ENCODE assay signal across 1 cellular context in the genomic region with DNA sequence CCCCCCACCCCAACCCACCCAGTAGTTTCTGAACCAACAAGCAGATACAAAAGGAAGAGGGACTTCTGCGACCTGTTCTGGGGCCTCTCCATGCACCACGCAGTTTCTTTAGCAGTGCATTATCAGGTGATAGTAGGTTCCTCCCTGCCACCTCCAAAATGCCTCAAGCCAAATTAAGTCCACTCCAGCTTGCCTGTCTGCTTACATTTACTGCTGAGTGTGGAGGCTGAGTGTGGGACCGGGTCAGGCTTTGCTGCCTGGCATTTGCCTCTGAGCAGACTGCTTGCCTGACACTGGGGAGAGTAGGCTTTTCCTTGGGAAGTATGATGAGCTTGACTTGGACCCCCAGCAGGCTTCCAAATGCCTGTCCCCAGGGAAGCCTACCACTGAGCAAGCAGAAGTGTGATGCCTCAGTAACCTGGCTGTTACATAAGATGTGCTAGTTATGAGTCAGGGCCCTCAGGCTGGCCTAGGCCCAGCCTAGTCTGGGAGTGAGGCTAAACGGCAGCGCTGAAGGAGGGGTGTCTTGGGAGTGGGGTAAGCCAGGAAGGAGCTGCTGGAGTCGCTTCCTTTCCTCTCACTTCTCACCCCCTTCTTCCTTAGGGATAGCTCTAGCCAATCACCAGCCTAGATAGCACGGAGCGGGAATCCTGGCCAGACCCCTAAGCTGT.
TF ChIP-seq lines count a peak whose summit lies in the region.

No MANE protein-coding gene starts in this region.

TF ChIP-seq in HepG2, 621 proteins besides CTCF, POLR2A, EP300 and RAD21:
- TF ChIP-seq, protein P1, sequence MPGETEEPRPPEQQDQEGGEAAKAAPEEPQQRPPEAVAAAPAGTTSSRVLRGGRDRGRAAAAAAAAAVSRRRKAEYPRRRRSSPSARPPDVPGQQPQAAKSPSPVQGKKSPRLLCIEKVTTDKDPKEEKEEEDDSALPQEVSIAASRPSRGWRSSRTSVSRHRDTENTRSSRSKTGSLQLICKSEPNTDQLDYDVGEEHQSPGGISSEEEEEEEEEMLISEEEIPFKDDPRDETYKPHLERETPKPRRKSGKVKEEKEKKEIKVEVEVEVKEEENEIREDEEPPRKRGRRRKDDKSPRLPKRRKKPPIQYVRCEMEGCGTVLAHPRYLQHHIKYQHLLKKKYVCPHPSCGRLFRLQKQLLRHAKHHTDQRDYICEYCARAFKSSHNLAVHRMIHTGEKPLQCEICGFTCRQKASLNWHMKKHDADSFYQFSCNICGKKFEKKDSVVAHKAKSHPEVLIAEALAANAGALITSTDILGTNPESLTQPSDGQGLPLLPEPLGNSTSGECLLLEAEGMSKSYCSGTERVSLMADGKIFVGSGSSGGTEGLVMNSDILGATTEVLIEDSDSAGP (CRISPR knock-in tag; IDR thresholded peaks at IDR 0.05; ENCODE audit: borderline replicate concordance), result no peak
- TF ChIP-seq, protein P2, sequence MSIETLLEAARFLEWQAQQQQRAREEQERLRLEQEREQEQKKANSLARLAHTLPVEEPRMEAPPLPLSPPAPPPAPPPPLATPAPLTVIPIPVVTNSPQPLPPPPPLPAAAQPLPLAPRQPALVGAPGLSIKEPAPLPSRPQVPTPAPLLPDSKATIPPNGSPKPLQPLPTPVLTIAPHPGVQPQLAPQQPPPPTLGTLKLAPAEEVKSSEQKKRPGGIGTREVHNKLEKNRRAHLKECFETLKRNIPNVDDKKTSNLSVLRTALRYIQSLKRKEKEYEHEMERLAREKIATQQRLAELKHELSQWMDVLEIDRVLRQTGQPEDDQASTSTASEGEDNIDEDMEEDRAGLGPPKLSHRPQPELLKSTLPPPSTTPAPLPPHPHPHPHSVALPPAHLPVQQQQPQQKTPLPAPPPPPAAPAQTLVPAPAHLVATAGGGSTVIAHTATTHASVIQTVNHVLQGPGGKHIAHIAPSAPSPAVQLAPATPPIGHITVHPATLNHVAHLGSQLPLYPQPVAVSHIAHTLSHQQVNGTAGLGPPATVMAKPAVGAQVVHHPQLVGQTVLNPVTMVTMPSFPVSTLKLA (IDR thresholded peaks at IDR 0.05), result no peak
- TF ChIP-seq HBP1 (CRISPR knock-in tag; IDR thresholded peaks at IDR 0.05; ENCODE audit: low read depth), result no peak
- TF ChIP-seq CHD4 (IDR thresholded peaks at IDR 0.05; ENCODE audit: borderline replicate concordance, low read length), result no peak
- no peak for TF ChIP-seq ZNF563 (CRISPR knock-in tag; IDR thresholded peaks at IDR 0.05)
- TF ChIP-seq, protein P3, sequence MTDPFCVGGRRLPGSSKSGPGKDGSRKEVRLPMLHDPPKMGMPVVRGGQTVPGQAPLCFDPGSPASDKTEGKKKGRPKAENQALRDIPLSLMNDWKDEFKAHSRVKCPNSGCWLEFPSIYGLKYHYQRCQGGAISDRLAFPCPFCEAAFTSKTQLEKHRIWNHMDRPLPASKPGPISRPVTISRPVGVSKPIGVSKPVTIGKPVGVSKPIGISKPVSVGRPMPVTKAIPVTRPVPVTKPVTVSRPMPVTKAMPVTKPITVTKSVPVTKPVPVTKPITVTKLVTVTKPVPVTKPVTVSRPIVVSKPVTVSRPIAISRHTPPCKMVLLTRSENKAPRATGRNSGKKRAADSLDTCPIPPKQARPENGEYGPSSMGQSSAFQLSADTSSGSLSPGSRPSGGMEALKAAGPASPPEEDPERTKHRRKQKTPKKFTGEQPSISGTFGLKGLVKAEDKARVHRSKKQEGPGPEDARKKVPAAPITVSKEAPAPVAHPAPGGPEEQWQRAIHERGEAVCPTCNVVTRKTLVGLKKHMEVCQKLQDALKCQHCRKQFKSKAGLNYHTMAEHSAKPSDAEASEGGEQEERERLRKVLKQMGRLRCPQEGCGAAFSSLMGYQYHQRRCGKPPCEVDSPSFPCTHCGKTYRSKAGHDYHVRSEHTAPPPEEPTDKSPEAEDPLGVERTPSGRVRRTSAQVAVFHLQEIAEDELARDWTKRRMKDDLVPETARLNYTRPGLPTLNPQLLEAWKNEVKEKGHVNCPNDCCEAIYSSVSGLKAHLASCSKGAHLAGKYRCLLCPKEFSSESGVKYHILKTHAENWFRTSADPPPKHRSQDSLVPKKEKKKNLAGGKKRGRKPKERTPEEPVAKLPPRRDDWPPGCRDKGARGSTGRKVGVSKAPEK (CRISPR knock-in tag; IDR thresholded peaks at IDR 0.05; ENCODE audit: borderline replicate concordance), result no peak
- no peak for TF ChIP-seq CENPX (CRISPR knock-in tag; IDR thresholded peaks at IDR 0.05)
- TF ChIP-seq ZNF546 (CRISPR knock-in tag; conservative IDR thresholded peaks at IDR 0.05), result no peak
- no peak for TF ChIP-seq HMG20A (CRISPR knock-in tag; IDR thresholded peaks at IDR 0.05; ENCODE audit: borderline replicate concordance)
- no peak for TF ChIP-seq SRSF1 (optimal IDR thresholded peaks at IDR 0.05; ENCODE audit: low read depth, low read length)
- no peak for TF ChIP-seq GFI1 (CRISPR knock-in tag; IDR thresholded peaks at IDR 0.05; ENCODE audit: borderline replicate concordance)
- TF ChIP-seq, protein P4, sequence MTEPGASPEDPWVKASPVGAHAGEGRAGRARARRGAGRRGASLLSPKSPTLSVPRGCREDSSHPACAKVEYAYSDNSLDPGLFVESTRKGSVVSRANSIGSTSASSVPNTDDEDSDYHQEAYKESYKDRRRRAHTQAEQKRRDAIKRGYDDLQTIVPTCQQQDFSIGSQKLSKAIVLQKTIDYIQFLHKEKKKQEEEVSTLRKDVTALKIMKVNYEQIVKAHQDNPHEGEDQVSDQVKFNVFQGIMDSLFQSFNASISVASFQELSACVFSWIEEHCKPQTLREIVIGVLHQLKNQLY (CRISPR knock-in tag; IDR thresholded peaks at IDR 0.05), result no peak
- TF ChIP-seq NFYC (CRISPR knock-in tag; IDR thresholded peaks at IDR 0.05), result no peak
- TF ChIP-seq PHF21A (CRISPR knock-in tag; IDR thresholded peaks at IDR 0.05), result no peak
- TF ChIP-seq MZF1 (CRISPR knock-in tag; IDR thresholded peaks at IDR 0.05; ENCODE audit: borderline replicate concordance), result no peak
- no peak for TF ChIP-seq RNF2 (conservative IDR thresholded peaks at IDR 0.05; ENCODE audit: low read depth)
- no peak for TF ChIP-seq MED8 (CRISPR knock-in tag; IDR thresholded peaks at IDR 0.05; ENCODE audit: insufficient replicate concordance)
- TF ChIP-seq ZNF30 (CRISPR knock-in tag; IDR thresholded peaks at IDR 0.05), result no peak
- TF ChIP-seq ZNF451 (CRISPR knock-in tag; IDR thresholded peaks at IDR 0.05), result no peak
